8 cellular contexts compared by ENCODE assay signal in genomic region chr2:50143822-50144575, GRCh38.
DNase-seq lines count a peak whose midpoint lies in the region; ATAC-seq, FAIRE-seq and TF ChIP-seq lines count a peak whose summit lies in the region.

No MANE protein-coding gene starts in this region.

- H3K79me2 ChIP-seq in endothelial cell of umbilical vein (ENCODE audit: control insufficient read depth, insufficient read depth, low read length): no peaks in the 10 kb centered on the region

- intact Hi-C loops in endothelial cell of umbilical vein (cut with micrococcal nuclease): loop anchor here (1.0 to 10.0 kb wide), 3 partner anchors 369 to 1198 kb away; no protein-coding TSS in a partner anchor

- H3K27me3 ChIP-seq in endothelial cell of umbilical vein (ENCODE audit: control insufficient read depth in 2 of 2, insufficient read depth in 2 of 2, low read length in 2 of 2): no peaks in the 10 kb centered on the region
- no peaks in the 10 kb centered on the region for H3K27me3 ChIP-seq in muscle layer of duodenum (ENCODE audit: low read depth, low read length)

- POLR2A ChIA-PET in endothelial cell of umbilical vein (lab: Charles Lee): no interaction called here

- no peaks in the 10 kb centered on the region for H4K20me1 ChIP-seq in endothelial cell of umbilical vein (replicated peaks; ENCODE audit: control insufficient read depth, extremely low read depth, insufficient read depth, low read length)

- H3K4me3 ChIP-seq in NB4 (ENCODE audit: low read depth, low read length): peak overlapping the region; percentile 47
- H3K4me3 ChIP-seq in endothelial cell of umbilical vein (replicated peaks in 1 of 3; ENCODE audit: insufficient read depth in 1 of 3, low read depth in 1 of 3, low read length in 3 of 3): peak overlapping the region in 1 of 3 experiments; percentile 52
- peak overlapping the region; percentile 46 to 49 for H3K4me3 ChIP-seq in muscle layer of duodenum (ENCODE audit: low read depth in 1 of 2, low read length in 2 of 2)

- H3K36me3 ChIP-seq in endothelial cell of umbilical vein (ENCODE audit: control insufficient read depth in 2 of 2, extremely low read depth in 1 of 2, insufficient read depth in 2 of 2, low read length in 2 of 2): no peaks in the 10 kb centered on the region
- no peaks in the 10 kb centered on the region for H3K36me3 ChIP-seq in muscle layer of duodenum (ENCODE audit: control insufficient read depth in 1 of 2, insufficient read depth in 2 of 2, low read length in 2 of 2)

- no TSS peak for BruUV-seq in endothelial cell of umbilical vein (replicated peaks; lab: Mats Ljungman, UMichigan)

- peak; percentile 97 for ATAC-seq in GM18499 (IDR thresholded peaks at IDR 0.05; ENCODE audit: insufficient read depth, unreplicated experiment)
- peak; percentile 97 for ATAC-seq in HG02763 (IDR thresholded peaks at IDR 0.05; ENCODE audit: unreplicated experiment)

- H3K9me3 ChIP-seq in endothelial cell of umbilical vein (replicated peaks; ENCODE audit: control insufficient read depth, insufficient read depth, low read length): no peaks in the 10 kb centered on the region
- H3K9me3 ChIP-seq in muscle layer of duodenum (ENCODE audit: control insufficient read depth in 1 of 2, low read length in 2 of 2): no peaks in the 10 kb centered on the region

- no peak for FAIRE-seq in endothelial cell of umbilical vein (lab: Jason Lieb, UNC)

- peak overlapping the region; percentile 47 for H3K9ac ChIP-seq in endothelial cell of umbilical vein (replicated peaks; ENCODE audit: extremely low read depth, insufficient read depth, low read length)

- no peaks in the 10 kb centered on the region for H3K9me1 ChIP-seq in endothelial cell of umbilical vein (replicated peaks; ENCODE audit: control insufficient read depth, extremely low read depth, insufficient read depth, low read length)

- TF ChIP-seq CTCF in NB4 (IDR thresholded peaks at IDR 0.05; ENCODE audit: low read depth, low read length): peak; percentile 74
- TF ChIP-seq CTCF in endothelial cell of umbilical vein (IDR thresholded peaks at IDR 0.05; ENCODE audit: extremely low read depth in 1 of 2, insufficient read depth in 1 of 2, low read depth in 1 of 2, low read length in 2 of 2): peak; percentile 27 to 41

- H3K4me1 ChIP-seq in endothelial cell of umbilical vein (ENCODE audit: control insufficient read depth, extremely low read depth, insufficient read depth, low read length) (no peaks in the 10 kb centered on the region), muscle layer of duodenum (ENCODE audit: control insufficient read depth in 1 of 2, insufficient read depth in 2 of 2, low read length in 2 of 2) (no peaks in the 10 kb centered on the region)

- H3K4me2 ChIP-seq in endothelial cell of umbilical vein (ENCODE audit: insufficient read depth, low read length): peak overlapping the region; percentile 81

- peak overlapping the region; percentile 51 for H2AFZ ChIP-seq in endothelial cell of umbilical vein (ENCODE audit: low read depth, low read length)

- no peak overlapping the region for H3K27ac ChIP-seq in endothelial cell of umbilical vein (ENCODE audit: insufficient read depth, low read depth, low read length)
- no peak overlapping the region for H3K27ac ChIP-seq in muscle layer of duodenum (ENCODE audit: low read length)

- dilution Hi-C loops in endothelial cell of umbilical vein (cut with MboI; ENCODE audit: extremely low pct_ligation_motif_present, low sequenced_read_pairs): no loop called here

- CTCF ChIA-PET in endothelial cell of umbilical vein (lab: Charles Lee): interaction anchor here (1.0 kb wide), 1 partner anchor 1197 kb away, joined by 3 read pairs; no protein-coding TSS in a partner anchor

- DNase-seq in AML-193 (lab: John Stamatoyannopoulos, UW) (peak; percentile 40 to 53), NB4 (ENCODE audit: low read depth) (peak; percentile 57), SK-N-DZ (ENCODE audit: low spot score) (peak; percentile 62), endothelial cell of umbilical vein (ENCODE audit: low read depth, low spot score) (peak; percentile 33)
- no peak for DNase-seq in stimulated activated CD4-positive, alpha-beta T cell treated with anti-CD3 and anti-CD28 coated beads, Interleukin-2, amount 100 ng/mL, for 48 hours

- TF ChIP-seq POLR2A in NB4 (IDR thresholded peaks at IDR 0.05; ENCODE audit: extremely low read depth, insufficient read length): no peak
- TF ChIP-seq POLR2A in endothelial cell of umbilical vein (IDR thresholded peaks at IDR 0.05; ENCODE audit: low read depth, low read length): no peak

TF ChIP-seq in endothelial cell of umbilical vein, 7 proteins besides CTCF, POLR2A, EP300 and RAD21:
- TF ChIP-seq GATA2 (IDR thresholded peaks at IDR 0.05; ENCODE audit: insufficient read depth, insufficient read length, low read depth, low read length) (no peak), FOS (IDR thresholded peaks at IDR 0.05; ENCODE audit: borderline replicate concordance, insufficient read depth, low read length) (no peak), POLR2AphosphoS5 (IDR thresholded peaks at IDR 0.05; ENCODE audit: insufficient read depth, low read depth, low read length) (no peak), MAX (IDR thresholded peaks at IDR 0.05; ENCODE audit: insufficient read depth, insufficient read length) (no peak), JUN (IDR thresholded peaks at IDR 0.05; ENCODE audit: borderline replicate concordance, insufficient read depth, insufficient read length, low read depth) (no peak), EZH2 (IDR thresholded peaks at IDR 0.05; ENCODE audit: borderline replicate concordance, low read depth, low read length, severe bottlenecking) (no peak), MYC (IDR thresholded peaks at IDR 0.05; ENCODE audit: low read depth, low read length) (no peak)
TF ChIP-seq in endothelial cell of umbilical vein: peak in this region for 0.

Comparison
In these comparisons a context has a peak if more than half of its experiments do, and no peak if none do; other contexts are left out.
1. DNase-seq: peak in AML-193 (2 of 2), NB4 (single experiment), SK-N-DZ (single experiment) and endothelial cell of umbilical vein (single experiment); none in stimulated activated CD4-positive, alpha-beta T cell treated with anti-CD3 and anti-CD28 coated beads, Interleukin-2, amount 100 ng/mL, for 48 hours (0 of 2).